In genomic region chr7:34672430-34672829, GRCh38 we compare ENCODE assay signal across 1 cellular context.
TF ChIP-seq lines count a peak whose summit lies in the region.

No MANE protein-coding gene starts in this region.

TF ChIP-seq in HepG2, 621 proteins besides CTCF, POLR2A, EP300 and RAD21:
- TF ChIP-seq ZMAT3 (CRISPR knock-in tag; conservative IDR thresholded peaks at IDR 0.05) (no peak), NFIC (IDR thresholded peaks at IDR 0.05; ENCODE audit: low read length) (no peak), SIN3B (IDR thresholded peaks at IDR 0.05; ENCODE audit: low read length) (no peak), ZFP62 (CRISPR knock-in tag; IDR thresholded peaks at IDR 0.05) (no peak), HNF1A (IDR thresholded peaks at IDR 0.05; ENCODE audit: low read depth) (no peak), HNF1A (CRISPR knock-in tag; IDR thresholded peaks at IDR 0.05; ENCODE audit: borderline replicate concordance) (no peak), ZNF12 (CRISPR knock-in tag; IDR thresholded peaks at IDR 0.05) (no peak), ZSCAN25 (CRISPR knock-in tag; IDR thresholded peaks at IDR 0.05) (no peak)
